18 cellular contexts compared by ENCODE assay signal in genomic region chr1:226226601-226227000, GRCh38. TPM values are rescaled to one million over a fixed set of nuclear protein-coding genes. Genes with fewer than 3 reads are reported as not detected.
"Had no signal": no experiment of that assay in that cellular context is flagged by ENCODE, and none has a peak within 500 bp of the region (broad histone marks: within the 10 kb centered on the region; RNA-seq: fewer than 3 reads in every experiment).

No MANE protein-coding gene starts in this region.

- ATAC-seq: left lung had no signal

- H3K36me3 ChIP-seq: adrenal gland, thoracic aorta, WERI-Rb-1 had no signal

- H3K4me3 ChIP-seq: adrenal gland, cardiac muscle cell, coronary artery, left lung, thoracic aorta had no signal

- H3K27me3 ChIP-seq: cardiac muscle cell had no signal

- H3K27ac ChIP-seq: adrenal gland, cardiac muscle cell, coronary artery, left lung, neutrophil, thoracic aorta, WERI-Rb-1 had no signal

- H3K4me1 ChIP-seq: adrenal gland had no signal

- DNase-seq: activated CD4-positive, alpha-beta T cell treated with anti-CD3 and anti-CD28 coated beads, Interleukin-2, amount 50 U/mL, for 48 hours; activated naive CD4-positive, alpha-beta T cell treated with anti-CD3 and anti-CD28 coated beads, Interleukin-2, amount 10 ng/mL, durations not matched to agents 7 days and 5 days; adrenal gland; effector CD4-positive, alpha-beta T cell; foreskin fibroblast; glutamatergic neuron; hypothalamus; kidney; left lung; mammary epithelial cell; naive B cell; stimulated activated CD4-positive, alpha-beta T cell treated with anti-CD3 and anti-CD28 coated beads, Interleukin-12 subunit alpha, Interleukin-12 subunit beta, amount 100 ng/mL, for 4 hours; stimulated activated CD4-positive, alpha-beta T cell treated with anti-CD3 and anti-CD28 coated beads, Interleukin-2, amount 100 ng/mL, for 24 hours; WERI-Rb-1 had no signal

RNA-seq across cellular contexts. Expression of gene MIXL1, which starts 3.1 kb away (rescaled TPM):
- polyA plus RNA-seq: mammary epithelial cell had no signal
